Comparison of ENCODE assay signal across 1 cellular context in the genomic region with DNA sequence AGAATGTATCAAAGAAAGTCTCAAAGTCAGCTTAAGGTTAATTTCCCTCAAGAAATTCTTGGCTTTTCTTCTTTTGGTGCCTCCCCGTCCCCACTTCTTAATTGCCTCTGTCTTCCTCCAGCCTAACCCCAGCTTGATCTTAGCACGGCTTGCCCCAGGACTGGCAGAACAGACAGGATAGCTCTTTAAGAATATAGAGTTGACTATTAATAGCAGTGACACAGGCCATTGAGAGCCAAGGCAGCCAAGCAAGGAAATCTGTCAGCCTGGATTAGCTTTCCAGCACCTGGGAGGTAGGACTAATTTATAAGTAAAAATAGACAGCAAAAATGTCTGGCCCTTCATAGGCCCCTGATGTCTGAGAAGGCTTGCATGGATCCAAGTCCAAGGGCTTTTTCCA.
TF ChIP-seq lines count a peak whose summit lies in the region.

No MANE protein-coding gene starts in this region.

TF ChIP-seq in GM23338, 12 proteins besides CTCF, POLR2A, EP300 and RAD21 (continued from another document):
- TF ChIP-seq, protein P1, sequence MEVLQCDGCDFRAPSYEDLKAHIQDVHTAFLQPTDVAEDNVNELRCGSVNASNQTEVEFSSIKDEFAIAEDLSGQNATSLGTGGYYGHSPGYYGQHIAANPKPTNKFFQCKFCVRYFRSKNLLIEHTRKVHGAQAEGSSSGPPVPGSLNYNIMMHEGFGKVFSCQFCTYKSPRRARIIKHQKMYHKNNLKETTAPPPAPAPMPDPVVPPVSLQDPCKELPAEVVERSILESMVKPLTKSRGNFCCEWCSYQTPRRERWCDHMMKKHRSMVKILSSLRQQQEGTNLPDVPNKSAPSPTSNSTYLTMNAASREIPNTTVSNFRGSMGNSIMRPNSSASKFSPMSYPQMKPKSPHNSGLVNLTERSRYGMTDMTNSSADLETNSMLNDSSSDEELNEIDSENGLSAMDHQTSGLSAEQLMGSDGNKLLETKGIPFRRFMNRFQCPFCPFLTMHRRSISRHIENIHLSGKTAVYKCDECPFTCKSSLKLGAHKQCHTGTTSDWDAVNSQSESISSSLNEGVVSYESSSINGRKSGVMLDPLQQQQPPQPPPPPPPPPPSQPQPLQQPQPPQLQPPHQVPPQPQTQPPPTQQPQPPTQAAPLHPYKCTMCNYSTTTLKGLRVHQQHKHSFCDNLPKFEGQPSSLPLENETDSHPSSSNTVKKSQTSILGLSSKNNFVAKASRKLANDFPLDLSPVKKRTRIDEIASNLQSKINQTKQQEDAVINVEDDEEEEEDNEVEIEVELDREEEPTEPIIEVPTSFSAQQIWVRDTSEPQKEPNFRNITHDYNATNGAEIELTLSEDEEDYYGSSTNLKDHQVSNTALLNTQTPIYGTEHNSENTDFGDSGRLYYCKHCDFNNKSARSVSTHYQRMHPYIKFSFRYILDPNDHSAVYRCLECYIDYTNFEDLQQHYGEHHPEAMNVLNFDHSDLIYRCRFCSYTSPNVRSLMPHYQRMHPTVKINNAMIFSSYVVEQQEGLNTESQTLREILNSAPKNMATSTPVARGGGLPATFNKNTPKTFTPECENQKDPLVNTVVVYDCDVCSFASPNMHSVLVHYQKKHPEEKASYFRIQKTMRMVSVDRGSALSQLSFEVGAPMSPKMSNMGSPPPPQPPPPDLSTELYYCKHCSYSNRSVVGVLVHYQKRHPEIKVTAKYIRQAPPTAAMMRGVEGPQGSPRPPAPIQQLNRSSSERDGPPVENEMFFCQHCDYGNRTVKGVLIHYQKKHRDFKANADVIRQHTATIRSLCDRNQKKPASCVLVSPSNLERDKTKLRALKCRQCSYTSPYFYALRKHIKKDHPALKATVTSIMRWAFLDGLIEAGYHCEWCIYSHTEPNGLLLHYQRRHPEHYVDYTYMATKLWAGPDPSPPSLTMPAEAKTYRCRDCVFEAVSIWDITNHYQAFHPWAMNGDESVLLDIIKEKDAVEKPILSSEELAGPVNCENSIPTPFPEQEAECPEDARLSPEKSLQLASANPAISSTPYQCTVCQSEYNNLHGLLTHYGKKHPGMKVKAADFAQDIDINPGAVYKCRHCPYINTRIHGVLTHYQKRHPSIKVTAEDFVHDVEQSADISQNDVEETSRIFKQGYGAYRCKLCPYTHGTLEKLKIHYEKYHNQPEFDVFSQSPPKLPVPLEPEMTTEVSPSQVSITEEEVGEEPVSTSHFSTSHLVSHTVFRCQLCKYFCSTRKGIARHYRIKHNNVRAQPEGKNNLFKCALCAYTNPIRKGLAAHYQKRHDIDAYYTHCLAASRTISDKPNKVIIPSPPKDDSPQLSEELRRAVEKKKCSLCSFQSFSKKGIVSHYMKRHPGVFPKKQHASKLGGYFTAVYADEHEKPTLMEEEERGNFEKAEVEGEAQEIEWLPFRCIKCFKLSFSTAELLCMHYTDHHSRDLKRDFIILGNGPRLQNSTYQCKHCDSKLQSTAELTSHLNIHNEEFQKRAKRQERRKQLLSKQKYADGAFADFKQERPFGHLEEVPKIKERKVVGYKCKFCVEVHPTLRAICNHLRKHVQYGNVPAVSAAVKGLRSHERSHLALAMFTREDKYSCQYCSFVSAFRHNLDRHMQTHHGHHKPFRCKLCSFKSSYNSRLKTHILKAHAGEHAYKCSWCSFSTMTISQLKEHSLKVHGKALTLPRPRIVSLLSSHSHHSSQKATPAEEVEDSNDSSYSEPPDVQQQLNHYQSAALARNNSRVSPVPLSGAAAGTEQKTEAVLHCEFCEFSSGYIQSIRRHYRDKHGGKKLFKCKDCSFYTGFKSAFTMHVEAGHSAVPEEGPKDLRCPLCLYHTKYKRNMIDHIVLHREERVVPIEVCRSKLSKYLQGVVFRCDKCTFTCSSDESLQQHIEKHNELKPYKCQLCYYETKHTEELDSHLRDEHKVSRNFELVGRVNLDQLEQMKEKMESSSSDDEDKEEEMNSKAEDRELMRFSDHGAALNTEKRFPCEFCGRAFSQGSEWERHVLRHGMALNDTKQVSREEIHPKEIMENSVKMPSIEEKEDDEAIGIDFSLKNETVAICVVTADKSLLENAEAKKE (CRISPR knock-in tag; IDR thresholded peaks at IDR 0.05), result no peak
- no peak for TF ChIP-seq STAT1 (IDR thresholded peaks at IDR 0.05; ENCODE audit: unreplicated experiment)
